In the genomic region with DNA sequence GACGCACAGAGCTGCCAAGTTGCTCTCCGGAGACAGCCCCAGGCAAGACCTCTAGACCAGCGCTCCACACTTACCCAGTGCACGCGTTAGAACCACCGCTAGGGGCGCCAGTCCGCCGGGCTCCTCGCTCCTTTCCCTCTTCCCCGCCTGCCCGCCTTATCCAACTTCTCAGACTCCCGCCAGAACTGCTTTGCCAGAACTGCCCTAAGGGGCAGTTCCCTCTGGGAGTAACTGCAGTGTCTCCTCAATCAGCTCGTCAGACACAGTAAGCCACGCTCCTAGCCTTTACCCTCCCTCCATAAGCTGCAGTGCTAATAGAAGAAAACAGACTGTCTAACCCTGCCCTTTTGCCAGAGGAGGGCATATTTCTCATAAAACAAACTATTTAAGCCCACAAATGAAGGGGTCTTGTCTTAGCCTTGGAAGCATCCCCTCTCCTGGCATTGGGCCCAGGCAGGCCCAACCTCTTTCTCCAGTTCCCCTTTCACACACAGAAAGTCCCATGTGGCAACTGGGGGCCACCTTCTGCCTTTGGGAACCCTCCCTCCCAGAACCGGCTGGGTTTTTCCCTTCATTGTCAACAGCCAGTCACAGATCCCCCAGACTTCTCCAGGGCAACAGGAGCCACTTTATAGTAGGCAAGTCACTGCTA, we compare ENCODE assay signal across 8 cellular contexts. TPM values are rescaled to one million over a fixed set of nuclear protein-coding genes. Genes with fewer than 3 reads are reported as not detected.
A peak's percentile ranks its signal among the peaks of the same experiment; 100 is the strongest.
DNase-seq lines count a peak whose midpoint lies in the region; ATAC-seq and TF ChIP-seq lines count a peak whose summit lies in the region.

No MANE protein-coding gene starts in this region.

- peak; percentile 23 for ATAC-seq in GM19025 (IDR thresholded peaks at IDR 0.05; ENCODE audit: low read depth, unreplicated experiment)

- H3K4me3 ChIP-seq in AG04449 (ENCODE audit: low read depth, low read length) (no peak overlapping the region), Loucy (ENCODE audit: low read length, poor library complexity, severe bottlenecking) (peak overlapping the region; percentile 71), neural cell (ENCODE audit: low read length) (no peak overlapping the region)

- H3K79me2 ChIP-seq in Loucy (ENCODE audit: insufficient read depth, low read length) (no peaks in the 10 kb centered on the region; the same call in 1 of the 2 replicates), neural cell (replicated peaks; ENCODE audit: insufficient read depth, low read length) (no peaks in the 10 kb centered on the region)

- no peak for TF ChIP-seq EP300 in neural cell (conservative IDR thresholded peaks at IDR 0.05; ENCODE audit: poor library complexity, severe bottlenecking)

- POLR2A ChIA-PET in AG04449 (lab: Yijun Ruan, JAX) = no interaction called here
- POLR2A ChIA-PET in RWPE1 (lab: Yijun Ruan, JAX; ENCODE audit: low non-redundant PET) = interaction anchor here (0.6 to 1.0 kb wide), 2 partner anchors 12 to 60 kb away, joined by 4 to 6 read pairs; no protein-coding TSS in a partner anchor

- no peaks in the 10 kb centered on the region for H3F3A ChIP-seq in Loucy (ENCODE audit: low read depth)
- no peaks in the 10 kb centered on the region for H3F3A ChIP-seq in neural cell (ENCODE audit: insufficient read depth, low read length, poor library complexity, severe bottlenecking)

- H3K36me3 ChIP-seq in Loucy (ENCODE audit: insufficient read depth, low read length) = no peaks in the 10 kb centered on the region
- no peaks in the 10 kb centered on the region for H3K36me3 ChIP-seq in neural cell (ENCODE audit: insufficient read depth, low read length)

- no peaks in the 10 kb centered on the region for H3K36me3 Mint-ChIP-seq in stimulated activated naive CD8-positive, alpha-beta T cell treated with anti-CD3 and anti-CD28 coated beads, Interleukin-15, Interleukin-2, amounts not matched to agents 100 ng/mL and 50 ng/mL, for 24 hours (ENCODE audit: low read depth)

- peak; percentile 94 for TF ChIP-seq CTCF in AG04449 (IDR thresholded peaks at IDR 0.05; ENCODE audit: insufficient read depth, low read length, missing control alignments)
- peak; percentile 98 for TF ChIP-seq CTCF in Loucy (conservative IDR thresholded peaks at IDR 0.05; ENCODE audit: low read length)
- TF ChIP-seq CTCF in RWPE1 (conservative IDR thresholded peaks at IDR 0.05; ENCODE audit: low read depth) = peak; percentile 99
- TF ChIP-seq CTCF in neural cell (IDR thresholded peaks at IDR 0.05; ENCODE audit: poor library complexity, severe bottlenecking) = peak; percentile 85

- H3K9ac ChIP-seq in Loucy (ENCODE audit: low read depth, low read length, poor library complexity, severe bottlenecking) = peak overlapping the region; percentile 68
- no peak overlapping the region for H3K9ac ChIP-seq in neural cell (ENCODE audit: low read length)

- no peaks in the 10 kb centered on the region for H4K20me1 ChIP-seq in Loucy (ENCODE audit: insufficient read depth, low read length, poor library complexity, severe bottlenecking)
- no peaks in the 10 kb centered on the region for H4K20me1 ChIP-seq in neural cell (ENCODE audit: insufficient read depth)

- peaks cover 79% of the 10 kb centered on the region for H3K4me1 Mint-ChIP-seq in stimulated activated naive CD8-positive, alpha-beta T cell treated with anti-CD3 and anti-CD28 coated beads, Interleukin-15, Interleukin-2, amounts not matched to agents 100 ng/mL and 50 ng/mL, for 24 hours (ENCODE audit: low read depth)

- peak; percentile 41 for TF ChIP-seq RAD21 in neural cell (conservative IDR thresholded peaks at IDR 0.05)

- H3K9me3 Mint-ChIP-seq in stimulated activated naive CD8-positive, alpha-beta T cell treated with anti-CD3 and anti-CD28 coated beads, Interleukin-15, Interleukin-2, amounts not matched to agents 100 ng/mL and 50 ng/mL, for 24 hours = no peaks in the 10 kb centered on the region

- H3K4me1 ChIP-seq in Loucy (ENCODE audit: insufficient read depth, low read length, poor library complexity, severe bottlenecking) = peaks cover 78% of the 10 kb centered on the region

- peak overlapping the region; percentile 88 for H3K27ac Mint-ChIP-seq in stimulated activated naive CD8-positive, alpha-beta T cell treated with anti-CD3 and anti-CD28 coated beads, Interleukin-15, Interleukin-2, amounts not matched to agents 100 ng/mL and 50 ng/mL, for 24 hours

- H3K27me3 Mint-ChIP-seq in stimulated activated naive CD8-positive, alpha-beta T cell treated with anti-CD3 and anti-CD28 coated beads, Interleukin-15, Interleukin-2, amounts not matched to agents 100 ng/mL and 50 ng/mL, for 24 hours = peaks cover 5% of the 10 kb centered on the region

- H3K4me3 Mint-ChIP-seq in stimulated activated naive CD8-positive, alpha-beta T cell treated with anti-CD3 and anti-CD28 coated beads, Interleukin-15, Interleukin-2, amounts not matched to agents 100 ng/mL and 50 ng/mL, for 24 hours = peak overlapping the region; percentile 83

- DNase-seq in AG04449 (ENCODE audit: low read depth, low spot score) (no peak), RWPE1 (ENCODE audit: low spot score) (peak; percentile 89), fibroblast of the conjunctiva (ENCODE audit: low read depth) (peak; percentile 83)
- DNase-seq in activated T-helper 9 cell treated with anti-CD3 and anti-CD28 coated beads, Interleukin-2, amount 50 U/mL, for 16 hours (ENCODE audit: low read depth) = peak; percentile 74

- H3K9me2 ChIP-seq in Loucy (replicated peaks; ENCODE audit: low read depth, low read length) = no peaks in the 10 kb centered on the region
- no peaks in the 10 kb centered on the region for H3K9me2 ChIP-seq in neural cell (ENCODE audit: insufficient read depth, low read length)

- H3K4me2 ChIP-seq in Loucy (ENCODE audit: low read depth, low read length, poor library complexity, severe bottlenecking) (peak overlapping the region; percentile 72), neural cell (ENCODE audit: low read length) (no peak overlapping the region)

- H3K27me3 ChIP-seq in Loucy (ENCODE audit: insufficient read depth, low read length, poor library complexity, severe bottlenecking) (no peaks in the 10 kb centered on the region), neural cell (ENCODE audit: insufficient read depth, low read depth, low read length) (no peaks in the 10 kb centered on the region)

- peak overlapping the region; percentile 87 for H2AFZ ChIP-seq in Loucy (ENCODE audit: low read length)
- no peak overlapping the region for H2AFZ ChIP-seq in neural cell (ENCODE audit: low read depth, low read length)

- H3K9me3 ChIP-seq in Loucy (ENCODE audit: insufficient read depth, low read depth, low read length) (no peaks in the 10 kb centered on the region), neural cell (ENCODE audit: low read length) (no peaks in the 10 kb centered on the region)

- peak overlapping the region; percentile 94 for H3K27ac ChIP-seq in RWPE1
- no peak overlapping the region for H3K27ac ChIP-seq in neural cell (ENCODE audit: low read length)

- CTCF ChIA-PET in AG04449 (lab: Yijun Ruan, JAX) (interaction anchor here (0.6 to 15.5 kb wide), 43 partner anchors 9 to 287 kb away, joined by 3 to 270 read pairs (median 5); partner anchors contain the start of genes BUB1B and SRP14), RWPE1 (lab: Yijun Ruan, JAX) (interaction anchor here (0.6 to 2.6 kb wide), 30 partner anchors 8 to 659 kb away, joined by 3 to 23 read pairs (median 4); partner anchors contain the start of genes BUB1B and SRP14)

TF ChIP-seq in neural cell, 6 proteins besides CTCF, POLR2A, EP300 and RAD21:
- TF ChIP-seq MXI1 (conservative IDR thresholded peaks at IDR 0.05; ENCODE audit: poor library complexity, severe bottlenecking) (no peak), SMC3 (conservative IDR thresholded peaks at IDR 0.05; ENCODE audit: poor library complexity) (peak; percentile 51)

RNA-seq across cellular contexts. Expression of gene BMF, which starts 3.7 kb away (rescaled TPM):
- 5.7 and 5.8 TPM in 2 replicates for polyA plus RNA-seq in neural cell
- polyA minus RNA-seq in neural cell = 8.0 and 10.5 TPM in 2 replicates

RNA-seq across cellular contexts. Expression of gene BUB1B, which starts 55.9 kb away (rescaled TPM):
- 39.3 and 50.0 TPM in 2 replicates for polyA plus RNA-seq in neural cell
- polyA minus RNA-seq in neural cell = 19.0 and 19.2 TPM in 2 replicates
